ENCODE assay signal across 21 cellular contexts in the genomic region with DNA sequence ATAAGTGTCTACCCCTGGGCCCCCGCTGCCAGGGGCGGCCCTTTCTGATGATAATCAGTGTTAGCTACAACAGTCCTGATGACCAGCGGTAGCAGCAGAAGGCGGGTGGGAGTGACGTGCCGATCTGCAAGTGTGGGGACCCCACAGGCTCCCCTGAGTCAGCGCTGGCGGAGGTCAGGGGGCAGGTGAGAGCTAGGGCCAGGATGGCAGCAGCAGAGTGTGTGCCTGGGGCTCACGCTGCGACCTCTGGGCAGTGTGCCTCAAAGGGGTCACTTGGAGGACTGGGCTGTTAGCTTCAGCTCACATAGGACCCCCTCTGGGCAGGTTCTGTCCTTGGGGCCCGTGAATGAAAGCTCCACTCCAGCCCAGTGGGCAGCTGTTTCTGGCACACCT.
DNase-seq lines count a peak whose midpoint lies in the region; ATAC-seq, FAIRE-seq and TF ChIP-seq lines count a peak whose summit lies in the region.
"Had no signal": no experiment of that assay in that cellular context is flagged by ENCODE, and none has a peak within 500 bp of the region (broad histone marks: within the 10 kb centered on the region; RNA-seq: fewer than 3 reads in every experiment).

No MANE protein-coding gene starts in this region.

- H3K4me3 ChIP-seq in heart right ventricle, result no peak overlapping the region
- H3K4me3 ChIP-seq in H1 (ENCODE audit: extremely low read depth in 1 of 4, insufficient read depth in 2 of 4, low read depth in 3 of 4, low read length in 4 of 4), result no peak overlapping the region
- no peak overlapping the region for H3K4me3 ChIP-seq in lower lobe of right lung
- H3K4me3 ChIP-seq: BLaER1, GM12878, GM23248, K562 had no signal

- H4K20me1 ChIP-seq in H1 (replicated peaks in 1 of 2; ENCODE audit: control insufficient read depth in 1 of 2, insufficient read depth in 2 of 2, low read length in 2 of 2), result peaks cover 0 to 17% of the 10 kb centered on the region in 2 experiments
- H4K20me1 ChIP-seq: BLaER1 had no signal

- H2AK5ac ChIP-seq in H1 (ENCODE audit: low read depth, low read length), result no peak overlapping the region

- H3K56ac ChIP-seq in H1 (replicated peaks; ENCODE audit: insufficient read length, low read depth, low read length), result no peak overlapping the region

- CTCF ChIA-PET in H1 (lab: Charles Lee; ENCODE audit: partially characterized antibody), result interaction anchor here (0.9 to 1.0 kb wide), 2 partner anchors 91 to 100 kb away, joined by 3 read pairs; no protein-coding TSS in a partner anchor

- peaks cover 15% of the 10 kb centered on the region for H3K23me2 ChIP-seq in H1 (ENCODE audit: low read depth, low read length)

- H3K27me3 ChIP-seq in heart right ventricle (peaks cover 0 to 6% (median 0%) of the 10 kb centered on the region in 7 donors), H1 (replicated peaks in 1 of 4; ENCODE audit: control insufficient read depth in 3 of 4, extremely low read depth in 1 of 4, insufficient read depth in 3 of 4, low read length in 3 of 4) (no peaks in the 10 kb centered on the region), lower lobe of right lung (ENCODE audit: low read depth) (peaks cover 5% of the 10 kb centered on the region)
- H3K27me3 ChIP-seq: BLaER1 had no signal

- POLR2A ChIA-PET in H1 (lab: Charles Lee; ENCODE audit: partially characterized antibody), result interaction anchor here (1.1 to 1.4 kb wide), 3 partner anchors 9 to 129 kb away, joined by 3 read pairs; no protein-coding TSS in a partner anchor

- H4K5ac ChIP-seq in H1 (ENCODE audit: insufficient read length, low read depth, low read length), result no peak overlapping the region

- peaks cover 10% of the 10 kb centered on the region for H3K79me1 ChIP-seq in H1 (ENCODE audit: low read depth, low read length)

- H3K9me3 ChIP-seq in heart right ventricle, result no peaks in the 10 kb centered on the region
- no peaks in the 10 kb centered on the region for H3K9me3 ChIP-seq in H1 (ENCODE audit: insufficient read depth in 2 of 2, low read depth in 1 of 2, low read length in 1 of 2)
- no peaks in the 10 kb centered on the region for H3K9me3 ChIP-seq in lower lobe of right lung
- H3K9me3 ChIP-seq: BLaER1 had no signal

- H2AFZ ChIP-seq in H1 (ENCODE audit: low read length), result no peak overlapping the region
- H2AFZ ChIP-seq: GM23248 had no signal

- H3K14ac ChIP-seq in H1 (ENCODE audit: insufficient read length), result no peak overlapping the region

- 0 out of 4 replicates have a peak, but pooled peaks cover 0 to 3% of the 10 kb centered on the region in 2 experiments for H3K79me2 ChIP-seq in H1 (ENCODE audit: control insufficient read depth in 1 of 2, insufficient read depth in 2 of 2, low read length in 2 of 2)

- no peaks in the 10 kb centered on the region for H3K4me1 Mint-ChIP-seq in neural crest cell
- H3K4me1 Mint-ChIP-seq in stimulated activated effector memory CD8-positive, alpha-beta T cell treated with anti-CD3 and anti-CD28 coated beads, Interleukin-12 subunit alpha, Interleukin-12 subunit beta, amount 100 ng/mL, for 72 hours, result no peaks in the 10 kb centered on the region
- H3K4me1 Mint-ChIP-seq in immature natural killer cell, result no peaks in the 10 kb centered on the region
- H3K4me1 Mint-ChIP-seq: CD14-positive monocyte had no signal

- TF ChIP-seq RAD21 in H1 (IDR thresholded peaks at IDR 0.05 in 1 of 2, conservative IDR thresholded peaks at IDR 0.05 in 1 of 2; ENCODE audit: low read depth in 2 of 2, low read length in 2 of 2), result no peak

- H3K4ac ChIP-seq in H1 (replicated peaks; ENCODE audit: insufficient read length, low read depth, low read length), result no peak overlapping the region

- intact Hi-C loops in Right ventricle myocardium inferior (cut with DNase I), result loop anchor here (2.0 kb wide), 1 partner anchor 239 kb away; no protein-coding TSS in a partner anchor
- intact Hi-C loops in heart right ventricle (cut with DNase I), result loop anchor here in 3 of 10 donors (5.0 to 10.0 kb wide), 2 partner anchors 239 to 241 kb away; no protein-coding TSS in a partner anchor
- intact Hi-C loops in lower lobe of right lung (cut with DNase I), result no loop called here

- DNase-seq in Right ventricle myocardium inferior (ENCODE audit: missing footprints) (peak; percentile 44), heart right ventricle (no peak), H1 (ENCODE audit: low read depth in 1 of 2, low spot score in 2 of 2) (no peak), neural crest cell (ENCODE audit: low read depth, low spot score) (no peak), immature natural killer cell (no peak), lower lobe of right lung (no peak)
- no peak for DNase-seq in stimulated activated effector memory CD8-positive, alpha-beta T cell treated with anti-CD3 and anti-CD28 coated beads, Interleukin-12 subunit alpha, Interleukin-12 subunit beta, amount 100 ng/mL, for 72 hours (ENCODE audit: low spot score in 2 of 2)
- DNase-seq: 8988T; Calu3; CD8-positive, alpha-beta T cell; DMS79 treated with DMSO at 0.1 percent for 48 hours; GM23248 had no signal

- H3K4me2 ChIP-seq in H1 (ENCODE audit: insufficient read depth in 1 of 2, low read depth in 2 of 2, low read length in 2 of 2), result no peak overlapping the region
- H3K4me2 ChIP-seq: BLaER1 had no signal

- H4K91ac ChIP-seq in H1 (replicated peaks; ENCODE audit: insufficient read length, low read length), result no peak overlapping the region

- no peak overlapping the region for H4K8ac ChIP-seq in H1 (ENCODE audit: extremely low read depth, insufficient read depth, low read length)

- H3K27me3 Mint-ChIP-seq in neural crest cell (ENCODE audit: low read depth) (no peaks in the 10 kb centered on the region), immature natural killer cell (ENCODE audit: low read depth in 3 of 3) (peaks cover 0 to 4% (median 2%) of the 10 kb centered on the region in 3 donors)

- no peak overlapping the region for H3K27ac ChIP-seq in heart right ventricle
- H3K27ac ChIP-seq in H1 (ENCODE audit: low read depth, low read length), result no peak overlapping the region
- H3K27ac ChIP-seq in lower lobe of right lung, result no peak overlapping the region
- H3K27ac ChIP-seq: BLaER1, GM23248, HL-60 had no signal

- 73 to 75% methylated on average over 11 of the region's 11 CpGs for WGBS in heart right ventricle, 2 donors
- 75% methylated on average over 11 of the region's 11 CpGs; no CpG with 5 or more reads in 1 of the 2 experiments for WGBS in H1 (ENCODE audit: extremely low coverage in 1 of 2, insufficient coverage in 1 of 2, insufficient read length in 1 of 2, insufficient replicate concordance in 2 of 2, low coverage in 1 of 2, low lambda C conversion rate in 2 of 2, missing lambda C conversion rate in 1 of 2), 2 experiments

- no peaks in the 10 kb centered on the region for H3K36me3 Mint-ChIP-seq in neural crest cell (ENCODE audit: low read depth)
- H3K36me3 Mint-ChIP-seq in stimulated activated effector memory CD8-positive, alpha-beta T cell treated with anti-CD3 and anti-CD28 coated beads, Interleukin-12 subunit alpha, Interleukin-12 subunit beta, amount 100 ng/mL, for 72 hours, result no peaks in the 10 kb centered on the region
- H3K36me3 Mint-ChIP-seq in immature natural killer cell, result no peaks in the 10 kb centered on the region
- H3K36me3 Mint-ChIP-seq: CD14-positive monocyte; CD8-positive, alpha-beta T cell had no signal

- no peak for ATAC-seq in Right ventricle myocardium inferior
- ATAC-seq in heart right ventricle, result no peak
- peak; percentile 3 for ATAC-seq in stimulated activated effector memory CD8-positive, alpha-beta T cell treated with anti-CD3 and anti-CD28 coated beads, Interleukin-12 subunit alpha, Interleukin-12 subunit beta, amount 100 ng/mL, for 72 hours
- no peak for ATAC-seq in GM21447 (IDR thresholded peaks at IDR 0.05; ENCODE audit: unreplicated experiment)
- ATAC-seq in lower lobe of right lung, result no peak
- ATAC-seq: CD8-positive, alpha-beta T cell; GM12878; HCT116; K562 had no signal

- no peak overlapping the region; the same call in none of the 2 replicates for H2BK5ac ChIP-seq in H1 (ENCODE audit: low read depth, low read length)

- no peak for TF ChIP-seq EP300 in H1 (IDR thresholded peaks at IDR 0.05; ENCODE audit: borderline replicate concordance in 1 of 2, low read depth in 2 of 2, low read length in 2 of 2)

- H3K4me1 ChIP-seq in heart right ventricle (no peaks in the 10 kb centered on the region), H1 (replicated peaks in 1 of 4; ENCODE audit: control insufficient read depth in 3 of 4, insufficient read depth in 4 of 4, low read length in 3 of 4) (peaks cover 0 to 12% (median 6%) of the 10 kb centered on the region in 4 experiments; a peak in 4 of 7 replicates), lower lobe of right lung (no peaks in the 10 kb centered on the region)

- no peak overlapping the region for H3K18ac ChIP-seq in H1 (ENCODE audit: extremely low read depth, low read length)

- TF ChIP-seq CTCF in heart right ventricle (IDR thresholded peaks at IDR 0.05), result no peak
- TF ChIP-seq CTCF in H1 (IDR thresholded peaks at IDR 0.05; ENCODE audit: control extremely low read depth in 1 of 3, insufficient read depth in 1 of 3, low read depth in 1 of 3, low read length in 3 of 3), result no peak
- TF ChIP-seq CTCF in neural crest cell (conservative IDR thresholded peaks at IDR 0.05), result no peak
- TF ChIP-seq CTCF in lower lobe of right lung (IDR thresholded peaks at IDR 0.05), result no peak

- H2BK120ac ChIP-seq in H1 (replicated peaks; ENCODE audit: low read depth, low read length), result no peak overlapping the region

- H3K27ac Mint-ChIP-seq in neural crest cell (ENCODE audit: unreplicated experiment) (peak overlapping the region; percentile 75), immature natural killer cell (no peak overlapping the region)
- no peak overlapping the region for H3K27ac Mint-ChIP-seq in stimulated activated effector memory CD8-positive, alpha-beta T cell treated with anti-CD3 and anti-CD28 coated beads, Interleukin-12 subunit alpha, Interleukin-12 subunit beta, amount 100 ng/mL, for 72 hours
- H3K27ac Mint-ChIP-seq: CD14-positive monocyte; CD8-positive, alpha-beta T cell had no signal

- H3K9ac ChIP-seq in H1 (replicated peaks in 1 of 4; ENCODE audit: extremely low read depth in 1 of 4, low read depth in 3 of 4, low read length in 3 of 4), result no peak overlapping the region
- H3K9ac ChIP-seq: BLaER1, GM23248 had no signal

- H3K23ac ChIP-seq in H1 (ENCODE audit: insufficient read length), result no peak overlapping the region

- no peaks in the 10 kb centered on the region for H3K36me3 ChIP-seq in heart right ventricle
- H3K36me3 ChIP-seq in H1 (ENCODE audit: control insufficient read depth in 2 of 4, insufficient read depth in 4 of 4, low read length in 3 of 4), result no peaks in the 10 kb centered on the region; a peak in 1 of 8 replicates
- H3K36me3 ChIP-seq in lower lobe of right lung, result no peaks in the 10 kb centered on the region
- H3K36me3 ChIP-seq: BLaER1 had no signal

- 0 out of 2 replicates have a peak overlapping the region, but pooled peaks have one; percentile 27 for H2BK12ac ChIP-seq in H1 (ENCODE audit: low read depth, low read length)

- no peak overlapping the region for H2BK15ac ChIP-seq in H1 (ENCODE audit: low read length)

- H3K9me3 Mint-ChIP-seq in neural crest cell, result no peaks in the 10 kb centered on the region
- H3K9me3 Mint-ChIP-seq in stimulated activated effector memory CD8-positive, alpha-beta T cell treated with anti-CD3 and anti-CD28 coated beads, Interleukin-12 subunit alpha, Interleukin-12 subunit beta, amount 100 ng/mL, for 72 hours, result no peaks in the 10 kb centered on the region
- H3K9me3 Mint-ChIP-seq in immature natural killer cell, result no peaks in the 10 kb centered on the region
- H3K9me3 Mint-ChIP-seq: CD8-positive, alpha-beta T cell had no signal

- H2BK20ac ChIP-seq in H1 (ENCODE audit: low read length), result no peak overlapping the region

- no peak overlapping the region for H3K4me3 Mint-ChIP-seq in neural crest cell
- H3K4me3 Mint-ChIP-seq in stimulated activated effector memory CD8-positive, alpha-beta T cell treated with anti-CD3 and anti-CD28 coated beads, Interleukin-12 subunit alpha, Interleukin-12 subunit beta, amount 100 ng/mL, for 72 hours, result no peak overlapping the region
- no peak overlapping the region for H3K4me3 Mint-ChIP-seq in immature natural killer cell
- H3K4me3 Mint-ChIP-seq: CD14-positive monocyte; CD8-positive, alpha-beta T cell had no signal

- no peak for FAIRE-seq in H1 (lab: Jason Lieb, UNC)
- FAIRE-seq: GM12878, GM19239, H54, K562 had no signal

- TF ChIP-seq POLR2A in H1 (IDR thresholded peaks at IDR 0.05; ENCODE audit: control extremely low read depth in 1 of 2, low read depth in 2 of 2, low read length in 2 of 2), result no peak
